Comparison of ENCODE assay signal across 14 cellular contexts in genomic region chr12:124727922-124728321, GRCh38.
A peak's percentile ranks its signal among the peaks of the same experiment; 100 is the strongest.
DNase-seq lines count a peak whose midpoint lies in the region; ATAC-seq and TF ChIP-seq lines count a peak whose summit lies in the region.
"Had no signal": no experiment of that assay in that cellular context is flagged by ENCODE, and none has a peak within 500 bp of the region (broad histone marks: within the 10 kb centered on the region; RNA-seq: fewer than 3 reads in every experiment).

No MANE protein-coding gene starts in this region.

- no peak for TF ChIP-seq POLR2A in suprapubic skin (IDR thresholded peaks at IDR 0.05)

- TF ChIP-seq EP300 in SK-N-SH (IDR thresholded peaks at IDR 0.05; ENCODE audit: borderline replicate concordance in 1 of 2, low read depth in 1 of 2, low read length in 1 of 2): no peak
- no peak for TF ChIP-seq EP300 in suprapubic skin (IDR thresholded peaks at IDR 0.05)

- no peak for DNase-seq in SK-N-SH
- peak; percentile 29 for DNase-seq in RWPE1 (ENCODE audit: low spot score)
- DNase-seq in hepatocyte (ENCODE audit: low spot score): no peak
- no peak for DNase-seq in suprapubic skin (ENCODE audit: low spot score in 2 of 2)
- DNase-seq in stimulated activated CD4-positive, alpha-beta T cell treated with anti-CD3 and anti-CD28 coated beads, Interleukin-1b, Interleukin-23, amount 100 ng/mL, for 48 hours: no peak
- DNase-seq in activated CD4-positive, alpha-beta T cell treated with anti-CD3 and anti-CD28 coated beads for 1 hour: no peak
- no peak for DNase-seq in NK-92 treated with Interleukin-12 subunit alpha and Interleukin-12 subunit beta, amount 100 ng/mL, for 24 hours (lab: John Stamatoyannopoulos, UW)
- DNase-seq: activated CD4-positive, alpha-beta memory T cell treated with anti-CD3 and anti-CD28 coated beads, Interleukin-2, amount 10 ng/mL, durations not matched to agents 7 days and 5 days; activated effector memory CD4-positive, alpha-beta T cell treated with Interleukin-2 at 50 U/mL for 16 hours; nephron progenitor cell; stimulated activated CD4-positive, alpha-beta T cell treated with anti-CD3 and anti-CD28 coated beads, Interleukin-12 subunit alpha, Interleukin-12 subunit beta, amount 100 ng/mL, for 4 hours; T-helper 9 cell had no signal

- H3K36me3 ChIP-seq in SK-N-SH (replicated peaks in 1 of 2; ENCODE audit: control insufficient read depth in 1 of 2, insufficient read depth in 2 of 2, low read length in 1 of 2): no peaks in the 10 kb centered on the region
- H3K36me3 ChIP-seq in hepatocyte (replicated peaks; ENCODE audit: insufficient read depth, low read depth): no peaks in the 10 kb centered on the region
- no peaks in the 10 kb centered on the region for H3K36me3 ChIP-seq in suprapubic skin
- H3K36me3 ChIP-seq: tibial artery had no signal

- no peak overlapping the region for H3K4me2 ChIP-seq in SK-N-SH
- no peak overlapping the region for H3K4me2 ChIP-seq in hepatocyte

- no peaks in the 10 kb centered on the region for H3K9me2 ChIP-seq in SK-N-SH
- no peaks in the 10 kb centered on the region for H3K9me2 ChIP-seq in hepatocyte (replicated peaks; ENCODE audit: insufficient read depth)

- H3K4me3 ChIP-seq in SK-N-SH (ENCODE audit: low read depth in 2 of 2, low read length in 1 of 2) (no peak overlapping the region), hepatocyte (no peak overlapping the region), suprapubic skin (no peak overlapping the region)
- H3K4me3 ChIP-seq: tibial artery had no signal

- 91% methylated on average over 10 of the region's 10 CpGs for WGBS in SK-N-SH (ENCODE audit: low lambda C conversion rate)
- WGBS in hepatocyte (ENCODE audit: low lambda C conversion rate, missing lambda C conversion rate): 82% methylated on average over 10 of the region's 10 CpGs
- WGBS in suprapubic skin: 51% methylated on average over 10 of the region's 10 CpGs

- no peak overlapping the region for H3K9ac ChIP-seq in SK-N-SH

- H3K27ac ChIP-seq in SK-N-SH (ENCODE audit: low read depth in 2 of 2, low read length in 1 of 2) (no peak overlapping the region), RWPE1 (peak overlapping the region; percentile 86), hepatocyte (no peak overlapping the region), suprapubic skin (peak overlapping the region; percentile 77)
- H3K27ac ChIP-seq: tibial artery had no signal

- ATAC-seq in SK-N-SH treated with all-trans-retinoic acid at 6 μM for 48 hours: no peak

- H3F3A ChIP-seq in SK-N-SH (replicated peaks; ENCODE audit: insufficient read depth): no peaks in the 10 kb centered on the region

- H3K27me3 ChIP-seq in SK-N-SH (ENCODE audit: insufficient read depth) (no peaks in the 10 kb centered on the region), hepatocyte (no peaks in the 10 kb centered on the region), suprapubic skin (no peaks in the 10 kb centered on the region)
- H3K27me3 ChIP-seq: tibial artery had no signal

- H3K4me1 ChIP-seq in SK-N-SH (ENCODE audit: control insufficient read depth in 1 of 2, insufficient read depth in 2 of 2, low read depth in 1 of 2, low read length in 1 of 2) (peaks cover 0 to 15% of the 10 kb centered on the region in 2 experiments; a peak in 1 of 4 replicates), hepatocyte (ENCODE audit: insufficient read depth) (peaks cover 24% of the 10 kb centered on the region), suprapubic skin (peaks cover 22% of the 10 kb centered on the region)

- POLR2A ChIA-PET in SK-N-SH (lab: Yijun Ruan, JAX): no interaction called here
- POLR2A ChIA-PET in RWPE1 (lab: Yijun Ruan, JAX; ENCODE audit: low non-redundant PET): no interaction called here

- TF ChIP-seq CTCF in SK-N-SH (IDR thresholded peaks at IDR 0.05): no peak
- TF ChIP-seq CTCF in RWPE1 (conservative IDR thresholded peaks at IDR 0.05; ENCODE audit: low read depth): no peak
- peak; percentile 9 for TF ChIP-seq CTCF in hepatocyte (IDR thresholded peaks at IDR 0.05; ENCODE audit: poor library complexity)
- TF ChIP-seq CTCF in suprapubic skin (IDR thresholded peaks at IDR 0.05): no peak

- H2AFZ ChIP-seq in SK-N-SH (ENCODE audit: low read depth) (no peak overlapping the region), hepatocyte (no peak overlapping the region)

- H3K9me3 ChIP-seq in SK-N-SH: no peaks in the 10 kb centered on the region
- no peaks in the 10 kb centered on the region for H3K9me3 ChIP-seq in hepatocyte (ENCODE audit: low read depth)
- no peaks in the 10 kb centered on the region for H3K9me3 ChIP-seq in suprapubic skin

- no peaks in the 10 kb centered on the region for H4K20me1 ChIP-seq in SK-N-SH (ENCODE audit: insufficient read depth)
- no peaks in the 10 kb centered on the region for H4K20me1 ChIP-seq in hepatocyte (ENCODE audit: insufficient read depth, poor library complexity, severe bottlenecking)

- H3K79me2 ChIP-seq in SK-N-SH (ENCODE audit: insufficient read depth): no peaks in the 10 kb centered on the region
- H3K79me2 ChIP-seq in hepatocyte: no peaks in the 10 kb centered on the region

- TF ChIP-seq RAD21 in SK-N-SH (IDR thresholded peaks at IDR 0.05; ENCODE audit: low read length): peak; percentile 50

- CTCF ChIA-PET in SK-N-SH (lab: Yijun Ruan, JAX) (interaction anchor here (1.2 to 1.8 kb wide), 2 partner anchors 40 to 675 kb away, joined by 3 to 4 read pairs; no protein-coding TSS in a partner anchor), RWPE1 (lab: Yijun Ruan, JAX) (interaction anchor here (0.7 to 0.8 kb wide), 2 partner anchors 114 to 334 kb away, joined by 3 to 5 read pairs; no protein-coding TSS in a partner anchor)

TF ChIP-seq in SK-N-SH, 30 proteins besides CTCF, POLR2A, EP300 and RAD21 (continues in another document):
- no peak for TF ChIP-seq ZBTB33 (IDR thresholded peaks at IDR 0.05; ENCODE audit: borderline replicate concordance, low read depth)
- no peak for TF ChIP-seq TEAD4 (IDR thresholded peaks at IDR 0.05; ENCODE audit: borderline replicate concordance, insufficient read depth)
- no peak for TF ChIP-seq RCOR1 (IDR thresholded peaks at IDR 0.05; ENCODE audit: low read length)
- no peak for TF ChIP-seq MEF2A (IDR thresholded peaks at IDR 0.05; ENCODE audit: borderline replicate concordance, low read depth)
- TF ChIP-seq GATA2 (CRISPR knock-in tag; IDR thresholded peaks at IDR 0.05): no peak
- TF ChIP-seq YY1 (IDR thresholded peaks at IDR 0.05; ENCODE audit: low read depth): no peak
- TF ChIP-seq TCF12 (IDR thresholded peaks at IDR 0.05): no peak
- TF ChIP-seq USF2 (IDR thresholded peaks at IDR 0.05; ENCODE audit: borderline replicate concordance, low read depth, low read length): no peak

TF ChIP-seq in SK-N-SH treated with all-trans-retinoic acid at 6 μM for 48 hours, 23 proteins besides CTCF, POLR2A, EP300 and RAD21:
- no peak for TF ChIP-seq ZNF565 (CRISPR knock-in tag; conservative IDR thresholded peaks at IDR 0.05; ENCODE audit: low read depth)
- no peak for TF ChIP-seq RARB (CRISPR knock-in tag; IDR thresholded peaks at IDR 0.05)
- TF ChIP-seq ESRRG (CRISPR knock-in tag; IDR thresholded peaks at IDR 0.05): no peak
TF ChIP-seq in SK-N-SH treated with all-trans-retinoic acid at 6 μM for 48 hours: peak in this region for 0.

Comparison
In these comparisons a context has a peak if more than half of its experiments do, and no peak if none do; other contexts are left out.
1. H3K27ac ChIP-seq: peak in RWPE1 (single experiment) and suprapubic skin (single experiment); none in SK-N-SH (0 of 2) and hepatocyte (single experiment).